ENCODE assay signal across 7 cellular contexts in the genomic region with DNA sequence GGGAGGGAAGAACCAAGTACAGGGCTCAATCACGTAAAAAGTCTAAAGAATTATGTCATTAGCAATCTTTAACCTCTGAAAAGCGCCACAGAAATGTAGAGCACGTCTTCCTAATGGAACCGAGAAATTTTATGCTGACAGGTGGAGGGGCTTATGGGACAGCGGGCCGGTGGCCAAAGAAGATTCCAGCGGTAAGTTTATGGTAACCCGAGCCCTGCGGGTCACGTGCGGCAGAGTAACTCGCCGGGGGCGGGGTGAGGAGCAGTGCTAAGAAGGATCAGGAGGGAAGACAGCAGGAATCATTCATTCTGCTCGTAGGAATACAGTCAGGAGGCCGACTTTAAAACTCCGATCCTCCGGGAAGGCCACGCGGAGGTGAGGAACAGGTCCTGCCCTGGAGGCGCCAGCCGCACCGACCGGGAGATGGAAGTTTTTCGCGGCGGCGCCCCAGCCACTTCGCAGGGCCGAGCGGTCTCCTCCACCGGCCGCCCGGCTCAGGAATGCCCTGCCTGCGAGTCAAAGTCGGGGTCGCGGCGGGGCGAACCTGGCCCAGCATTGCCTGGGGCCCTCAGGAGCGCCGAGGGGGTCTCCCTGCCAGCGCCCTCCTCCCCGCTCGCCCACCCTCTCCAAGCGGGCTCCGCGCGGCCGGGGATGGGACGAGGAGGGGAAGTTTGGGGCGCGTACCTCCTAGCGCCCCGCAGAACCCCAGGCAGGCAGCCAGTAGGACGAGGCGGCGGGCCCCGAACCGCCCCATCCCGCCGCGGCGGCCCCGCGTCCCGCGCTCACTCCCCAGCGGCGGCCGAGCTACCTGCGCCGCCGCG.
DNase-seq lines count a peak whose midpoint lies in the region; ATAC-seq, FAIRE-seq and TF ChIP-seq lines count a peak whose summit lies in the region.

No MANE protein-coding gene starts in this region.

- peak overlapping the region; percentile 82 to 93 (median 85) for H3K4me3 Mint-ChIP-seq in immature natural killer cell

- no peaks in the 10 kb centered on the region for H3K9me3 Mint-ChIP-seq in immature natural killer cell

- H4K5ac ChIP-seq in IMR-90 (ENCODE audit: low read depth, low read length): no peak overlapping the region; the same call in 1 of the 2 replicates

- no peak overlapping the region for H3K23ac ChIP-seq in IMR-90 (ENCODE audit: low read depth, low read length)

- peak; percentile 54 for DNase-seq in IMR-90
- DNase-seq in GM12878 (ENCODE audit: low read depth, low spot score): no peak
- no peak for DNase-seq in immature natural killer cell
- no peak for DNase-seq in stimulated activated CD4-positive, alpha-beta T cell treated with anti-CD3 and anti-CD28 coated beads, Interleukin-1b, Interleukin-23, amount 100 ng/mL, for 48 hours
- DNase-seq in midbrain (lab: John Stamatoyannopoulos, UW): no peak

- H3K27me3 ChIP-seq in IMR-90 (ENCODE audit: control insufficient read depth, insufficient read depth, low read length) (peaks cover 16% of the 10 kb centered on the region), GM12878 (replicated peaks in 1 of 2; ENCODE audit: control insufficient read depth in 2 of 2, insufficient read depth in 2 of 2, low read length in 1 of 2) (peaks cover 5 to 30% of the 10 kb centered on the region in 2 experiments), skeletal muscle tissue (ENCODE audit: control insufficient read depth in 3 of 3, insufficient read depth in 3 of 3, low read length in 3 of 3) (peaks cover 7 to 20% (median 17%) of the 10 kb centered on the region in 3 donors)

- H3K27ac Mint-ChIP-seq in immature natural killer cell: peak overlapping the region in 2 of 6 donors; percentile 1 to 28

- dilution Hi-C loops in IMR-90 (cut with HindIII; ENCODE audit: low sequenced_read_pairs, unreplicated experiment): no loop called here

- no peak overlapping the region; the same call in 1 of the 2 replicates for H3K18ac ChIP-seq in IMR-90 (ENCODE audit: low read depth, low read length)

- H3K56ac ChIP-seq in IMR-90 (ENCODE audit: extremely low read depth, insufficient read depth, low read length): no peak overlapping the region

- no peaks in the 10 kb centered on the region for H3K36me3 ChIP-seq in IMR-90 (ENCODE audit: control insufficient read depth, insufficient read depth, low read length)
- no peaks in the 10 kb centered on the region for H3K36me3 ChIP-seq in GM12878 (ENCODE audit: control insufficient read depth in 2 of 2, insufficient read depth in 2 of 2, low read length in 1 of 2)
- no peaks in the 10 kb centered on the region for H3K36me3 ChIP-seq in skeletal muscle tissue (ENCODE audit: control insufficient read depth in 3 of 3, insufficient read depth in 3 of 3, low read length in 3 of 3)

- no peak for TF ChIP-seq RAD21 in IMR-90 (IDR thresholded peaks at IDR 0.05; ENCODE audit: low read length)
- no peak for TF ChIP-seq RAD21 in GM12878 (IDR thresholded peaks at IDR 0.05; ENCODE audit: insufficient read depth, low read depth, low read length)

- RAD21 ChIA-PET in GM12878 (lab: Charles Lee; ENCODE audit: unreplicated experiment): no interaction called here

- peak overlapping the region in 1 of 2 experiments; percentile 77; a peak in 1 of 4 replicates for H4K8ac ChIP-seq in IMR-90 (ENCODE audit: low read depth in 2 of 2, low read length in 2 of 2)

- CTCF ChIA-PET in IMR-90 (lab: Yijun Ruan, JAX): no interaction called here
- CTCF ChIA-PET in GM12878 (lab: Yijun Ruan, JAX): no interaction called here

- no peak overlapping the region; the same call in 1 of the 2 replicates for H3K14ac ChIP-seq in IMR-90 (replicated peaks; ENCODE audit: low read depth, low read length)

- 0 out of 2 replicates have a peak overlapping the region, but pooled peaks have one; percentile 58 for H4K91ac ChIP-seq in IMR-90 (ENCODE audit: insufficient read depth, low read depth, low read length)

- H3K4me2 ChIP-seq in IMR-90 (ENCODE audit: low read depth, low read length) (peak overlapping the region; percentile 51), GM12878 (ENCODE audit: control insufficient read depth, insufficient read depth) (no peak overlapping the region)

- H3K9me3 ChIP-seq in IMR-90 (ENCODE audit: control insufficient read depth, insufficient read depth, low read length): no peaks in the 10 kb centered on the region
- no peaks in the 10 kb centered on the region; the same call in 2 of the 3 replicates for H3K9me3 ChIP-seq in GM12878 (replicated peaks; ENCODE audit: control insufficient read depth, insufficient read depth, low read length)
- no peaks in the 10 kb centered on the region for H3K9me3 ChIP-seq in skeletal muscle tissue (ENCODE audit: control insufficient read depth in 3 of 3, low read length in 3 of 3)

- H3K4ac ChIP-seq in IMR-90 (ENCODE audit: low read depth, low read length): 0 out of 2 replicates have a peak overlapping the region, but pooled peaks have one; percentile 6

- H3K9ac ChIP-seq in IMR-90 (ENCODE audit: low read depth, low read length): peak overlapping the region; percentile 2
- no peak overlapping the region for H3K9ac ChIP-seq in GM12878 (ENCODE audit: control insufficient read depth, insufficient read depth, low read length)
- H3K9ac ChIP-seq in skeletal muscle tissue (ENCODE audit: low read depth in 1 of 3, low read length in 3 of 3): peak overlapping the region; percentile 12 to 50 (median 12)

- H3K79me2 ChIP-seq in GM12878 (ENCODE audit: control insufficient read depth, insufficient read depth, low read length): no peaks in the 10 kb centered on the region

- no peak overlapping the region for H2BK5ac ChIP-seq in IMR-90 (ENCODE audit: low read depth, low read length, poor library complexity, severe bottlenecking)

- in situ Hi-C loops in IMR-90 (cut with MboI; ENCODE audit: low sequenced_read_pairs): no loop called here
- in situ Hi-C loops in GM12878 (cut with MboI): no loop called here

- H3K27ac ChIP-seq in IMR-90 (ENCODE audit: insufficient read depth, low read length): peak overlapping the region; percentile 2; the same call in 1 of the 2 replicates
- H3K27ac ChIP-seq in GM12878 (ENCODE audit: control insufficient read depth, insufficient read depth): no peak overlapping the region
- no peak overlapping the region for H3K27ac ChIP-seq in skeletal muscle tissue (ENCODE audit: low read depth, low read length)

- ATAC-seq in IMR-90 (ENCODE audit: low read depth): peak; percentile 88
- no peak for ATAC-seq in GM12878
- ATAC-seq in GM19035 (IDR thresholded peaks at IDR 0.05; ENCODE audit: unreplicated experiment): no peak

- FAIRE-seq in GM12878 (lab: Jason Lieb, UNC): no peak

- H2AK9ac ChIP-seq in IMR-90 (replicated peaks; ENCODE audit: low read depth, low read length, poor library complexity): peak overlapping the region; percentile 26

- TF ChIP-seq POLR2A in IMR-90 (IDR thresholded peaks at IDR 0.05; ENCODE audit: low read depth, low read length) (no peak), GM12878 (IDR thresholded peaks at IDR 0.05; ENCODE audit: low read depth, low read length) (no peak)

- no peak for TF ChIP-seq CTCF in IMR-90 (conservative IDR thresholded peaks at IDR 0.05; ENCODE audit: low read depth, low read length)
- TF ChIP-seq CTCF in GM12878 (IDR thresholded peaks at IDR 0.05 in 2 of 3, conservative IDR thresholded peaks at IDR 0.05 in 1 of 3; ENCODE audit: control insufficient read depth in 2 of 3, extremely low read depth in 1 of 3, insufficient read depth in 1 of 3, low read depth in 3 of 3, low read length in 3 of 3): no peak

- BruUV-seq in IMR-90 (replicated peaks; lab: Mats Ljungman, UMichigan): no TSS peak
- no TSS peak for BruUV-seq in GM12878 (replicated peaks; lab: Mats Ljungman, UMichigan)

- H2BK120ac ChIP-seq in IMR-90 (ENCODE audit: low read depth, low read length): peak overlapping the region; percentile 25; the same call in 1 of the 2 replicates

- no peaks in the 10 kb centered on the region for H3K79me1 ChIP-seq in IMR-90 (ENCODE audit: low read depth in 1 of 2, low read length in 2 of 2)

- intact Hi-C loops in IMR-90 (cut with micrococcal nuclease) (no loop called here), GM12878 (cut with micrococcal nuclease; ENCODE audit: unreplicated experiment) (no loop called here)

- 0 out of 2 replicates have a peak overlapping the region, but pooled peaks have one; percentile 33 for H2BK20ac ChIP-seq in IMR-90 (ENCODE audit: low read depth, low read length)

- SMC1A ChIA-PET in GM12878 (lab: Charles Lee; ENCODE audit: uncharacterized antibody, unreplicated experiment): no interaction called here

- H2AK5ac ChIP-seq in IMR-90 (ENCODE audit: low read depth, low read length): no peak overlapping the region

- H3K4me1 ChIP-seq in IMR-90 (ENCODE audit: control insufficient read depth, insufficient read depth, low read length) (peaks cover 5% of the 10 kb centered on the region; the same call in 1 of the 2 replicates), GM12878 (ENCODE audit: control insufficient read depth, insufficient read depth, low read length) (no peaks in the 10 kb centered on the region), skeletal muscle tissue (ENCODE audit: control insufficient read depth in 3 of 3, insufficient read depth in 3 of 3, low read length in 3 of 3) (peaks cover 5 to 7% (median 6%) of the 10 kb centered on the region in 3 donors)

- peak overlapping the region; percentile 30 for H3K4me3 ChIP-seq in IMR-90 (ENCODE audit: insufficient read depth, low read depth, low read length)
- no peak overlapping the region for H3K4me3 ChIP-seq in GM12878
- H3K4me3 ChIP-seq in skeletal muscle tissue (ENCODE audit: low read length in 3 of 3): peak overlapping the region; percentile 60 to 74 (median 65)

- H2AFZ ChIP-seq in IMR-90 (replicated peaks; ENCODE audit: low read length, poor library complexity): peak overlapping the region; percentile 91
- no peak overlapping the region for H2AFZ ChIP-seq in GM12878 (ENCODE audit: control insufficient read depth, low read depth, low read length)

- no peaks in the 10 kb centered on the region for H3K9me1 ChIP-seq in IMR-90 (ENCODE audit: insufficient read depth, low read length)

- H2BK15ac ChIP-seq in IMR-90 (ENCODE audit: low read depth, low read length): no peak overlapping the region; the same call in 2 of the 3 replicates

- H3K27me3 Mint-ChIP-seq in immature natural killer cell (ENCODE audit: low read depth in 3 of 3): peaks cover 13 to 29% (median 15%) of the 10 kb centered on the region in 3 donors

- H4K20me1 ChIP-seq in IMR-90 (ENCODE audit: insufficient read depth, low read length) (no peaks in the 10 kb centered on the region), GM12878 (ENCODE audit: control insufficient read depth, insufficient read depth) (no peaks in the 10 kb centered on the region)

- 6% methylated on average over 35 of the region's 75 CpGs; no CpG with 5 or more reads in 1 of the 2 experiments for WGBS in IMR-90 (ENCODE audit: extremely low coverage in 2 of 2, insufficient read length in 1 of 2), 2 experiments
- WGBS in GM12878 (ENCODE audit: insufficient coverage, insufficient replicate concordance, low lambda C conversion rate, missing lambda C conversion rate): 23% methylated on average over 57 of the region's 75 CpGs

- POLR2A ChIA-PET in IMR-90 (lab: Charles Lee; ENCODE audit: unreplicated experiment) (no interaction called here), GM12878 (lab: Charles Lee) (no interaction called here)

- H3K4me1 Mint-ChIP-seq in immature natural killer cell: peaks cover 6 to 25% of the 10 kb centered on the region in 2 donors

- H3K36me3 Mint-ChIP-seq in immature natural killer cell: peaks cover 0 to 9% (median 6%) of the 10 kb centered on the region in 3 donors

- no peak for TF ChIP-seq EP300 in GM12878 (IDR thresholded peaks at IDR 0.05; ENCODE audit: borderline replicate concordance in 1 of 2, control insufficient read depth in 1 of 2, low read depth in 2 of 2, low read length in 2 of 2)
